1 cellular context compared by ENCODE assay signal in the genomic region with DNA sequence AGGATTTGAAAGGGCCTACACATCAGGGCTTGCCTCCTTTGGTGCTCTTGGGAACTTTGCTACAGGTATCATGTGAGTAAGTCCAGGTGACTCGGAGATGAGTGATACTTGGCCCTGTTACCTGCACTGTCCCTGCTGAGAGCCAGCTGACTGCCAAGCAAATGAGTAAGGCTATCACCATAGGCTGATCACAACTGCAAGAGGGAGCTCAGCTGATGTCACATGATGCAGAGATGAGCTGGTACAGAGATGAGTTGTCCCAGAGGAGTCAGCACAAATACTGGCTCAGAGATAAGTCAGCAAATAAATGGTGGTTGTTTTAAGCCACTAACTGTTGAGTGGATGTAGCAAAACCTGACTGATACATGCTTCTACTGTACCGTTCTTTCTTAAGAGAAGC.
TF ChIP-seq lines count a peak whose summit lies in the region.

No MANE protein-coding gene starts in this region.

TF ChIP-seq in H1, 55 proteins besides CTCF, POLR2A, EP300 and RAD21:
- TF ChIP-seq HDAC6 (IDR thresholded peaks at IDR 0.05; ENCODE audit: low read depth, low read length) (no peak), TAF1 (IDR thresholded peaks at IDR 0.05; ENCODE audit: low read depth, low read length) (no peak), SRF (IDR thresholded peaks at IDR 0.05; ENCODE audit: low read depth, low read length) (no peak), SP4 (IDR thresholded peaks at IDR 0.05; ENCODE audit: low read length) (no peak)
TF ChIP-seq in H1: peak in this region for 0.
